ENCODE assay signal across 17 cellular contexts in the genomic region with DNA sequence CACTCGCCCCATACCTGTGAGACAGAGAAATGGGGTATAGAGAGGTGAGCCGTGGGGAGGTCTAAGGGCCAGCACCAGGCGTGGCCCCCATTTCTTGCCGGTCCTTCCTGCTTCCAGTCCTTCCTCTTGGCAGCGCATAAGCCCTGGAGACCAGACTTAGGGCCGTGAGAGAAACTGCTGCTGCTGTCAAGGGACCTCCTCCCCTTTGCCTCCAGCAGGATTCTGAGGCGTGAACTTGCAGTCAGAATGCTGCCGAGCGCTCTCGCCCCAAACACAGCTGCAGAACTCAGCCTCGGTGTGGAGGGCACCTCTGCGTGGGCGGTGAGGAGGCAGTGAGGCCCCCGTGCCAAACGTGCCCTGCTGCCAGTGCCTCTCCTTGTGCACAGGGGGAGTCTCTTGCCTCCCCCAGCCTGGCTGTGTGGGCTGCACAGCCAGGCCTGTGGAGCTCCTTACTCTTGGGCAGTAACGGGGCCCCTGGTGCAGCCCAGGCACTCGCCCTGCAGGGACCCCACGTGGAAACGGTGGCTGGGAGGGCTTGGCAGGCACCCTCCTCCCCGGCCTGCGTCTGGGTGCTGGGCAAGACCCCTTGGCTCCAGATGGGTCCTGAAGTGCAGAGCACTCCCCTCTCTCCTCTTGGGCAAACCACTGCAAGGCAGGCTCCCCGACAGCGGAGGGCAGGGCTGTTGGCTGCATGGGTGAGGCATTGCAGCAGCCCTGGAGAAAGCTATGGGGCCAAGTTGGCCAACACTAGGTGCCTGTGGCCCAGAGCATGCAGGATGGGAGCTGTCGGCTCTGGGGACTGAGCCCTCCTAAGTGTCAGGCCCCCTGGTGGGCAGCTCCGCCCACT.
A peak's percentile ranks its signal among the peaks of the same experiment; 100 is the strongest.
DNase-seq lines count a peak whose midpoint lies in the region; ATAC-seq, FAIRE-seq and TF ChIP-seq lines count a peak whose summit lies in the region.
"Had no signal": no experiment of that assay in that cellular context is flagged by ENCODE, and none has a peak within 500 bp of the region (broad histone marks: within the 10 kb centered on the region; RNA-seq: fewer than 3 reads in every experiment).

No MANE protein-coding gene starts in this region.

- H3K36me3 ChIP-seq in KOPT-K1 (ENCODE audit: insufficient read depth, low read length) = no peaks in the 10 kb centered on the region
- peaks cover 3 to 12% of the 10 kb centered on the region in 2 experiments for H3K36me3 ChIP-seq in keratinocyte (ENCODE audit: control insufficient read depth in 2 of 2, extremely low read depth in 1 of 2, insufficient read depth in 2 of 2, low read length in 2 of 2)
- H3K36me3 ChIP-seq in stomach = peaks cover 17 to 42% (median 33%) of the 10 kb centered on the region in 4 donors
- H3K36me3 ChIP-seq in body of pancreas (replicated peaks in 1 of 2; ENCODE audit: insufficient read depth in 1 of 2, low read depth in 2 of 2) = no peaks in the 10 kb centered on the region
- H3K36me3 ChIP-seq in tibial nerve = peaks cover 0 to 35% (median 0%) of the 10 kb centered on the region in 3 donors

- peaks cover 3% of the 10 kb centered on the region for H4K20me1 ChIP-seq in keratinocyte (ENCODE audit: control insufficient read depth, extremely low read depth, insufficient read depth, low read length)

- DNase-seq in keratinocyte (ENCODE audit: low read depth, low spot score) (no peak), stomach (no peak), NCI-H187 treated with DMSO at 0.1 percent for 48 hours (lab: John Stamatoyannopoulos, UW) (no peak), body of pancreas (no peak), tibial nerve (ENCODE audit: low spot score in 2 of 2) (no peak), mucosa of gallbladder (ENCODE audit: low spot score) (no peak)
- DNase-seq: activated CD4-positive, alpha-beta T cell treated with anti-CD3 and anti-CD28 coated beads for 48 hours; activated T-cell treated with anti-CD3 and anti-CD28 coated beads, Interleukin-2, amount 50 U/mL, for 24 hours; adrenal gland; EL; NCI-H524 treated with DMSO at 0.1 percent for 48 hours; stimulated activated CD4-positive, alpha-beta T cell treated with anti-CD3 and anti-CD28 coated beads, Interleukin-4, amount 100 ng/mL, for 24 hours had no signal

- ATAC-seq in body of pancreas = no peak

- no peak overlapping the region for H3K4me3 Mint-ChIP-seq in brain
- H3K4me3 Mint-ChIP-seq: activated T-cell treated with anti-CD3 and anti-CD28 coated beads, Interleukin-2, amount 50 U/mL, for 24 hours had no signal

- no peaks in the 10 kb centered on the region for H3K9me3 Mint-ChIP-seq in brain
- H3K9me3 Mint-ChIP-seq: activated T-cell treated with anti-CD3 and anti-CD28 coated beads, Interleukin-2, amount 50 U/mL, for 24 hours; IgD-negative memory B cell had no signal

- peaks cover 2% of the 10 kb centered on the region for H3K79me2 ChIP-seq in keratinocyte (ENCODE audit: control insufficient read depth, insufficient read depth, low read length)

- WGBS in stomach, 5 donors = 64 to 78% (median 70%) methylated on average over 12 to 25 of the region's 25 CpGs
- 77 to 87% methylated on average over 3 to 20 of the region's 25 CpGs for WGBS in body of pancreas, 2 donors
- WGBS in tibial nerve, 2 donors = 47 to 50% methylated on average over 9 to 25 of the region's 25 CpGs

- H3K27ac Mint-ChIP-seq in brain = peak overlapping the region in 4 of 5 experiments; percentile 26 to 59 (median 41)
- H3K27ac Mint-ChIP-seq: activated T-cell treated with anti-CD3 and anti-CD28 coated beads, Interleukin-2, amount 50 U/mL, for 24 hours had no signal

- TF ChIP-seq POLR2A in stomach (IDR thresholded peaks at IDR 0.05) (no peak), body of pancreas (IDR thresholded peaks at IDR 0.05) (no peak), tibial nerve (IDR thresholded peaks at IDR 0.05) (no peak)

- H3K27ac ChIP-seq in KOPT-K1 (ENCODE audit: low read depth, low read length, poor library complexity, severe bottlenecking) = peak overlapping the region; percentile 47
- no peak overlapping the region for H3K27ac ChIP-seq in keratinocyte (ENCODE audit: control insufficient read depth, insufficient read depth, low read length)
- peak overlapping the region in 3 of 5 donors; percentile 74 to 85 (median 75) for H3K27ac ChIP-seq in stomach
- H3K27ac ChIP-seq in body of pancreas = no peak overlapping the region
- peak overlapping the region in 2 of 4 donors; percentile 71 to 83 for H3K27ac ChIP-seq in tibial nerve

- FAIRE-seq in keratinocyte (lab: Jason Lieb, UNC) = peak; percentile 44
- FAIRE-seq: islet of Langerhans, RCC 7860 had no signal

- dilution Hi-C loops in keratinocyte (cut with MboI; ENCODE audit: extremely low pct_ligation_motif_present, low sequenced_read_pairs) = no loop called here

- H2AFZ ChIP-seq in keratinocyte (ENCODE audit: control insufficient read depth, low read length) = no peak overlapping the region

- peaks cover 45% of the 10 kb centered on the region for H3K4me1 Mint-ChIP-seq in brain

- H3K4me2 ChIP-seq in keratinocyte (ENCODE audit: control insufficient read depth, extremely low read depth, insufficient read depth, low read depth, low read length) = no peak overlapping the region

- no peaks in the 10 kb centered on the region for H3K9me3 ChIP-seq in KOPT-K1 (ENCODE audit: insufficient read depth, low read length, poor library complexity, severe bottlenecking)
- no peaks in the 10 kb centered on the region for H3K9me3 ChIP-seq in keratinocyte (ENCODE audit: control insufficient read depth, low read depth, low read length)
- H3K9me3 ChIP-seq in stomach = no peaks in the 10 kb centered on the region
- H3K9me3 ChIP-seq in body of pancreas = no peaks in the 10 kb centered on the region
- no peaks in the 10 kb centered on the region for H3K9me3 ChIP-seq in tibial nerve
- H3K9me3 ChIP-seq: adrenal gland had no signal

- no peak overlapping the region for H3K9ac ChIP-seq in keratinocyte (ENCODE audit: control insufficient read depth, extremely low read depth, insufficient read depth, low read length)

- TF ChIP-seq EP300 in stomach (IDR thresholded peaks at IDR 0.05) = no peak
- no peak for TF ChIP-seq EP300 in tibial nerve (IDR thresholded peaks at IDR 0.05)

- TF ChIP-seq CTCF in brain (conservative IDR thresholded peaks at IDR 0.05) (no peak), keratinocyte (optimal IDR thresholded peaks at IDR 0.05 in 1 of 3, IDR thresholded peaks at IDR 0.05 in 1 of 3, conservative IDR thresholded peaks at IDR 0.05 in 1 of 3; ENCODE audit: extremely low read depth in 1 of 3, insufficient read depth in 2 of 3, low read length in 3 of 3) (no peak), stomach (IDR thresholded peaks at IDR 0.05) (no peak), body of pancreas (IDR thresholded peaks at IDR 0.05) (no peak), tibial nerve (IDR thresholded peaks at IDR 0.05) (no peak)

- H3K4me3 ChIP-seq in keratinocyte (ENCODE audit: control insufficient read depth in 2 of 3, extremely low read depth in 1 of 3, insufficient read depth in 2 of 3, low read depth in 1 of 3, low read length in 3 of 3) (no peak overlapping the region), stomach (no peak overlapping the region), body of pancreas (no peak overlapping the region), tibial nerve (no peak overlapping the region)
- H3K4me3 ChIP-seq: adrenal gland had no signal

- intact Hi-C loops in stomach (cut with DNase I; ENCODE audit: low total_unique reads) = no loop called here
- intact Hi-C loops in body of pancreas (cut with DNase I) = no loop called here

- no peaks in the 10 kb centered on the region for H3K36me3 Mint-ChIP-seq in brain
- H3K36me3 Mint-ChIP-seq: IgD-negative memory B cell had no signal

- peaks cover 43% of the 10 kb centered on the region for H3K4me1 ChIP-seq in keratinocyte (ENCODE audit: control insufficient read depth, extremely low read depth, insufficient read depth, low read length)
- peaks cover 67 to 87% (median 81%) of the 10 kb centered on the region in 4 donors for H3K4me1 ChIP-seq in stomach
- peaks cover 34% of the 10 kb centered on the region for H3K4me1 ChIP-seq in body of pancreas
- peaks cover 4 to 97% (median 67%) of the 10 kb centered on the region in 4 donors for H3K4me1 ChIP-seq in tibial nerve

- H3K27me3 Mint-ChIP-seq in brain = no peaks in the 10 kb centered on the region
- H3K27me3 Mint-ChIP-seq: IgD-negative memory B cell had no signal

- peaks cover 3% of the 10 kb centered on the region for H3K9me1 ChIP-seq in keratinocyte (ENCODE audit: control insufficient read depth, extremely low read depth, insufficient read depth, low read length)

- H3K27me3 ChIP-seq in keratinocyte (ENCODE audit: control insufficient read depth, extremely low read depth, insufficient read depth, low read length) = no peaks in the 10 kb centered on the region
- no peaks in the 10 kb centered on the region for H3K27me3 ChIP-seq in stomach
- H3K27me3 ChIP-seq in body of pancreas = no peaks in the 10 kb centered on the region
- H3K27me3 ChIP-seq in tibial nerve = no peaks in the 10 kb centered on the region
- H3K27me3 ChIP-seq: adrenal gland had no signal

Comparison
In these comparisons a context has a peak if more than half of its experiments do, and no peak if none do; other contexts are left out.
1. H3K27ac ChIP-seq: peak in KOPT-K1 (single experiment) and stomach (3 of 5); none in keratinocyte (single experiment) and body of pancreas (0 of 4).